22 cellular contexts compared by ENCODE assay signal in the genomic region with DNA sequence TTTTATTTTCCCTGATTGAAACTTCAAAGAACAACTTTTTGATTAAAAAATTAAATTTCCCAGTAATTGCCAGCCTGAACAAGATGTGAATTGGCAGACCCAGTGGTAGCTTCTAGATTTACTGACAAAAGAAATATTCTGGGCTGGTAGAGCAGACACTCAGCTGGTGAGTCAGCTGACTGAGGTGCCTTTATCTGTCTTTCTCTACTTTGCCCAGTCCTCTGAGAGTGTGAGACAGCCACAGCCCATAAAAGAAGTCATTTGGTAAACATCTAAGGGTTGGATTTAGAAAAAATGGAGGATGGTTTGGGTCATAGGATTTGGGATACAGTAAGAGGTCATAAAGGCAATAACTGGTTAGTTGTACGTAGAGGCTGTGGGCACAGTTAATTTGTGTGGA.
DNase-seq lines count a peak whose midpoint lies in the region; ATAC-seq lines count a peak whose summit lies in the region.
"Had no signal": no experiment of that assay in that cellular context is flagged by ENCODE, and none has a peak within 500 bp of the region (broad histone marks: within the 10 kb centered on the region; RNA-seq: fewer than 3 reads in every experiment).

No MANE protein-coding gene starts in this region.

- no peaks in the 10 kb centered on the region for H3K27me3 Mint-ChIP-seq in stimulated activated naive B cell treated with anti-CD40 and anti-IgM and Interleukin-4, amounts not matched to agents 10 μg/mL and 1 μg/mL and 100 μg/mL, for 72 hours
- H3K27me3 Mint-ChIP-seq: activated naive CD8-positive, alpha-beta T cell; effector memory CD8-positive, alpha-beta T cell; progenitor cell of endocrine pancreas had no signal

- peak overlapping the region; percentile 10 for H3K27ac Mint-ChIP-seq in stimulated activated naive B cell treated with anti-CD40 and anti-IgM and Interleukin-4, amounts not matched to agents 10 μg/mL and 1 μg/mL and 100 μg/mL, for 72 hours
- H3K27ac Mint-ChIP-seq: activated naive CD8-positive, alpha-beta T cell; activated T-helper 1 cell treated with anti-CD3 and anti-CD28 coated beads, Interleukin-12 subunit alpha, Interleukin-12 subunit beta, Interleukin-2, Interleukin-4 antibody, amounts not matched to agents 30 ng/mL and 10 ng/mL and 1 ng/mL, durations not matched to agents 14 hours and 24 hours and 36 hours; effector memory CD8-positive, alpha-beta T cell; progenitor cell of endocrine pancreas had no signal

- H3K9me3 Mint-ChIP-seq in stimulated activated naive B cell treated with anti-CD40 and anti-IgM and Interleukin-4, amounts not matched to agents 10 μg/mL and 1 μg/mL and 100 μg/mL, for 72 hours, result no peaks in the 10 kb centered on the region
- H3K9me3 Mint-ChIP-seq: activated T-helper 1 cell treated with anti-CD3 and anti-CD28 coated beads, Interleukin-12 subunit alpha, Interleukin-12 subunit beta, Interleukin-2, Interleukin-4 antibody, amounts not matched to agents 30 ng/mL and 10 ng/mL and 1 ng/mL, durations not matched to agents 14 hours and 24 hours and 36 hours had no signal

- no peak for ATAC-seq in stimulated activated naive B cell treated with anti-CD40 and anti-IgM and Interleukin-4, amounts not matched to agents 10 μg/mL and 1 μg/mL and 100 μg/mL, for 72 hours (replicated peaks)
- ATAC-seq in GM21367 (IDR thresholded peaks at IDR 0.05; ENCODE audit: unreplicated experiment), result no peak
- ATAC-seq: effector memory CD8-positive, alpha-beta T cell; K562; left lobe of liver had no signal

- DNase-seq in NCI-H446 treated with DMSO at 0.1 percent for 48 hours (lab: John Stamatoyannopoulos, UW) (peak; percentile 32), NCI-H446 (lab: John Stamatoyannopoulos, UW) (no peak), RKO (ENCODE audit: low spot score) (peak; percentile 13), iPS-NIHi11 (ENCODE audit: low spot score) (peak; percentile 9), NCI-H1417 (lab: John Stamatoyannopoulos, UW) (no peak), T1000 (lab: John Stamatoyannopoulos, UW) (no peak)
- no peak for DNase-seq in stimulated activated naive B cell treated with anti-CD40 and anti-IgM and Interleukin-4, amounts not matched to agents 10 μg/mL and 1 μg/mL and 100 μg/mL, for 72 hours
- DNase-seq: activated CD4-positive, alpha-beta T cell treated with anti-CD3 and anti-CD28 coated beads for 4 hours; effector memory CD8-positive, alpha-beta T cell; GDM1; MV-4-11; NCI-H2029; RPMI8226; stimulated activated CD4-positive, alpha-beta T cell treated with anti-CD3 and anti-CD28 coated beads, Interleukin-4, amount 100 ng/mL, for 24 hours; stomach; upper lobe of left lung had no signal

- peaks cover 4 to 12% of the 10 kb centered on the region in 2 donors for H3K4me1 Mint-ChIP-seq in stimulated activated naive B cell treated with anti-CD40 and anti-IgM and Interleukin-4, amounts not matched to agents 10 μg/mL and 1 μg/mL and 100 μg/mL, for 72 hours

- H3K4me3 Mint-ChIP-seq in stimulated activated naive B cell treated with anti-CD40 and anti-IgM and Interleukin-4, amounts not matched to agents 10 μg/mL and 1 μg/mL and 100 μg/mL, for 72 hours, result no peak overlapping the region
- H3K4me3 Mint-ChIP-seq: activated naive CD8-positive, alpha-beta T cell; activated T-helper 1 cell treated with anti-CD3 and anti-CD28 coated beads, Interleukin-12 subunit alpha, Interleukin-12 subunit beta, Interleukin-2, Interleukin-4 antibody, amounts not matched to agents 30 ng/mL and 10 ng/mL and 1 ng/mL, durations not matched to agents 14 hours and 24 hours and 36 hours; effector memory CD8-positive, alpha-beta T cell had no signal

- H3K36me3 Mint-ChIP-seq in stimulated activated naive B cell treated with anti-CD40 and anti-IgM and Interleukin-4, amounts not matched to agents 10 μg/mL and 1 μg/mL and 100 μg/mL, for 72 hours, result no peaks in the 10 kb centered on the region
- H3K36me3 Mint-ChIP-seq: activated naive CD8-positive, alpha-beta T cell had no signal

Comparison
In these comparisons a context has a peak if more than half of its experiments do, and no peak if none do; other contexts are left out.
1. DNase-seq: peak in NCI-H446 treated with DMSO at 0.1 percent for 48 hours (single experiment), RKO (single experiment) and iPS-NIHi11 (single experiment); none in NCI-H446 (0 of 2), stimulated activated naive B cell treated with anti-CD40 and anti-IgM and Interleukin-4, amounts not matched to agents 10 μg/mL and 1 μg/mL and 100 μg/mL, for 72 hours (single experiment), NCI-H1417 (0 of 3) and T1000 (single experiment).